ENCODE assay signal across 21 cellular contexts in the genomic region with DNA sequence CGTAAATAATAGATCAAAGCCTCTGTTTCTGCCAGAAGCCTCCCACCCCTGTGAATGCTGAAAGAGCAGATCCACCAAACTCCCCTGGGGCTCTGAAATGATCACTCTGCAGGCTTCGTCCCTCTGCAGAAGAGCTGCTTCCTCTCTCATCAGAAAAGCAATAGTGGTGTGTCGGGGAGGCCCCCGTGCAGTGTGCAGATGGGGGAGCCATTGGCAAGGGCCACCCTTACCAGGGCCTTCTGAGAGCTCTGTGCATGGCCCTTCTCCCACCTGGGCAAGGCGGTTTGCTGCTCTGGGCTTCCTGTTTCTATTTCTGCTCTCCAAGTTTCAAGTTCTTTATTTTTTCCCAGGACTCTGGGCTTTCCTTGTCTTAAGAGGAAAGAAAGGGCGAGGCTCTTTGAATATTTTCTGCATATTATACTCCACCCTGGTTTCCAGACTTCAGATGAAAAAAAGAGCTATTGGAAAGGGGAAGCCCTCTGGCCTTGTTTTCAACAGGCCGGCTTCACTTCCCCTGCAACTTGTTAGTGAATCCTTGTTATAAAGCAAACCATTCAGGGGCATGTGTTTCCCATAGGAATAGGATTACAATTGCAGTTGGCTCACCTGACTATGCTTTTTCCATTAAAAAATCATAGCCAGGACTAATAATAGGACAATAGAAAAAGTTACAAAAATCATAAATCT.
DNase-seq lines count a peak whose midpoint lies in the region; ATAC-seq and TF ChIP-seq lines count a peak whose summit lies in the region.
"Had no signal": no experiment of that assay in that cellular context is flagged by ENCODE, and none has a peak within 500 bp of the region (broad histone marks: within the 10 kb centered on the region; RNA-seq: fewer than 3 reads in every experiment).

No MANE protein-coding gene starts in this region.

- ATAC-seq in heart right ventricle, result peak; percentile 28 to 88 (median 78)
- no peak for ATAC-seq in activated CD8-positive, alpha-beta T cell treated with anti-CD3 and anti-CD28 coated beads, Interleukin-2, amount 10 ng/mL, durations not matched to agents 7 days and 5 days

- no peak overlapping the region for H3K27ac Mint-ChIP-seq in endodermal cell
- H3K27ac Mint-ChIP-seq in mesothelial cell of epicardium, result peak overlapping the region; percentile 10
- no peak overlapping the region for H3K27ac Mint-ChIP-seq in activated CD8-positive, alpha-beta T cell treated with anti-CD3 and anti-CD28 coated beads, Interleukin-2, amount 10 ng/mL, durations not matched to agents 7 days and 5 days
- H3K27ac Mint-ChIP-seq: activated CD4-positive, alpha-beta T cell treated with anti-CD3 and anti-CD28 coated beads, Interleukin-2, amount 10 ng/mL, durations not matched to agents 24 days and 14 days; activated naive CD4-positive, alpha-beta T cell treated with anti-CD3 and anti-CD28 coated beads for 36 hours; CD8-positive, alpha-beta memory T cell; HFFc6; memory B cell; natural killer cell treated with Interleukin-12 subunit alpha and Interleukin-12 subunit beta and Interleukin-15 and Interleukin-18, amount 100 ng/mL, for 72 hours had no signal

- H3K27me3 Mint-ChIP-seq in endodermal cell (ENCODE audit: insufficient read depth), result no peaks in the 10 kb centered on the region
- no peaks in the 10 kb centered on the region for H3K27me3 Mint-ChIP-seq in mesothelial cell of epicardium (ENCODE audit: low read depth)
- H3K27me3 Mint-ChIP-seq in activated CD8-positive, alpha-beta T cell treated with anti-CD3 and anti-CD28 coated beads, Interleukin-2, amount 10 ng/mL, durations not matched to agents 7 days and 5 days (ENCODE audit: low read depth), result peaks cover 10% of the 10 kb centered on the region

- H3K36me3 Mint-ChIP-seq in endodermal cell (ENCODE audit: low read depth) (no peaks in the 10 kb centered on the region), mesothelial cell of epicardium (no peaks in the 10 kb centered on the region)
- no peaks in the 10 kb centered on the region for H3K36me3 Mint-ChIP-seq in activated CD8-positive, alpha-beta T cell treated with anti-CD3 and anti-CD28 coated beads, Interleukin-2, amount 10 ng/mL, durations not matched to agents 7 days and 5 days (ENCODE audit: low read depth)
- H3K36me3 Mint-ChIP-seq: CD8-positive, alpha-beta memory T cell; memory B cell; natural killer cell treated with Interleukin-12 subunit alpha and Interleukin-12 subunit beta and Interleukin-15 and Interleukin-18, amount 100 ng/mL, for 72 hours had no signal

- H3K36me3 ChIP-seq in heart right ventricle (no peaks in the 10 kb centered on the region), right atrium auricular region (no peaks in the 10 kb centered on the region), endodermal cell (ENCODE audit: control insufficient read depth, insufficient read depth, low read length) (no peaks in the 10 kb centered on the region)
- H3K36me3 ChIP-seq: Peyer's patch had no signal

- peaks cover 2% of the 10 kb centered on the region for H3K9me3 Mint-ChIP-seq in endodermal cell
- no peaks in the 10 kb centered on the region for H3K9me3 Mint-ChIP-seq in mesothelial cell of epicardium
- H3K9me3 Mint-ChIP-seq in activated CD8-positive, alpha-beta T cell treated with anti-CD3 and anti-CD28 coated beads, Interleukin-2, amount 10 ng/mL, durations not matched to agents 7 days and 5 days (ENCODE audit: insufficient read depth), result no peaks in the 10 kb centered on the region
- H3K9me3 Mint-ChIP-seq: activated CD4-positive, alpha-beta T cell treated with anti-CD3 and anti-CD28 coated beads, Interleukin-2, amount 10 ng/mL, durations not matched to agents 24 days and 14 days; activated naive CD4-positive, alpha-beta T cell treated with anti-CD3 and anti-CD28 coated beads for 36 hours; memory B cell; natural killer cell treated with Interleukin-12 subunit alpha and Interleukin-12 subunit beta and Interleukin-15 and Interleukin-18, amount 100 ng/mL, for 72 hours had no signal

- H3K4me1 ChIP-seq in heart right ventricle (peaks cover 0 to 34% (median 16%) of the 10 kb centered on the region in 9 donors), right atrium auricular region (peaks cover 0 to 13% of the 10 kb centered on the region in 2 donors), endodermal cell (ENCODE audit: control insufficient read depth, insufficient read depth, low read length) (peaks cover 12% of the 10 kb centered on the region)
- H3K4me1 ChIP-seq: Peyer's patch had no signal

- H3K27ac ChIP-seq in heart right ventricle, result peak overlapping the region in 7 of 10 donors; percentile 38 to 74 (median 53)
- H3K27ac ChIP-seq in right atrium auricular region, result peak overlapping the region in 1 of 2 donors; percentile 1
- H3K27ac ChIP-seq in endodermal cell (ENCODE audit: low read depth, low read length), result no peak overlapping the region
- H3K27ac ChIP-seq: Peyer's patch had no signal

- H3K4me1 Mint-ChIP-seq in endodermal cell (peaks cover 42% of the 10 kb centered on the region), mesothelial cell of epicardium (peaks cover 22% of the 10 kb centered on the region)
- H3K4me1 Mint-ChIP-seq in activated CD8-positive, alpha-beta T cell treated with anti-CD3 and anti-CD28 coated beads, Interleukin-2, amount 10 ng/mL, durations not matched to agents 7 days and 5 days (ENCODE audit: low read depth), result no peaks in the 10 kb centered on the region
- H3K4me1 Mint-ChIP-seq: activated CD4-positive, alpha-beta T cell treated with anti-CD3 and anti-CD28 coated beads, Interleukin-2, amount 10 ng/mL, durations not matched to agents 24 days and 14 days; CD8-positive, alpha-beta memory T cell had no signal

- H3K4me3 Mint-ChIP-seq in endodermal cell (no peak overlapping the region), mesothelial cell of epicardium (no peak overlapping the region)
- no peak overlapping the region for H3K4me3 Mint-ChIP-seq in activated CD8-positive, alpha-beta T cell treated with anti-CD3 and anti-CD28 coated beads, Interleukin-2, amount 10 ng/mL, durations not matched to agents 7 days and 5 days
- H3K4me3 Mint-ChIP-seq: activated CD4-positive, alpha-beta T cell treated with anti-CD3 and anti-CD28 coated beads, Interleukin-2, amount 10 ng/mL, durations not matched to agents 24 days and 14 days; activated naive CD4-positive, alpha-beta T cell treated with anti-CD3 and anti-CD28 coated beads for 36 hours; HFFc6; memory B cell; natural killer cell treated with Interleukin-12 subunit alpha and Interleukin-12 subunit beta and Interleukin-15 and Interleukin-18, amount 100 ng/mL, for 72 hours had no signal

- intact Hi-C loops in heart right ventricle (cut with DNase I), result loop anchor here in 3 of 10 donors (5.0 to 10.0 kb wide), 3 partner anchors 345 to 417 kb away; a partner anchor contains a TSS

- H3K9ac ChIP-seq in endodermal cell (ENCODE audit: extremely low read depth, low read length, poor library complexity, severe bottlenecking), result no peak overlapping the region

- TF ChIP-seq CTCF in heart right ventricle (IDR thresholded peaks at IDR 0.05) (no peak), right atrium auricular region (IDR thresholded peaks at IDR 0.05) (no peak), endodermal cell (conservative IDR thresholded peaks at IDR 0.05) (no peak), mesothelial cell of epicardium (IDR thresholded peaks at IDR 0.05; ENCODE audit: unreplicated experiment) (no peak)

- DNase-seq in heart right ventricle, result peak in 1 of 2 donors; percentile 49
- DNase-seq in right atrium auricular region (ENCODE audit: low spot score), result no peak
- DNase-seq in endodermal cell, result peak; percentile 46
- no peak for DNase-seq in mesothelial cell of epicardium (ENCODE audit: low spot score in 2 of 2, unreplicated experiment in 2 of 2)
- no peak for DNase-seq in NCI-H446 (lab: John Stamatoyannopoulos, UW)
- no peak for DNase-seq in T-helper 9 cell
- no peak for DNase-seq in activated CD8-positive, alpha-beta T cell treated with anti-CD3 and anti-CD28 coated beads, Interleukin-2, amount 10 ng/mL, durations not matched to agents 7 days and 5 days
- no peak for DNase-seq in GM19240 (ENCODE audit: insufficient read length, low spot score)
- DNase-seq: ACHN; activated CD4-positive, alpha-beta T cell treated with anti-CD3 and anti-CD28 coated beads, Interleukin-2, amount 10 ng/mL, durations not matched to agents 24 days and 14 days; activated naive CD4-positive, alpha-beta T cell treated with anti-CD3 and anti-CD28 coated beads for 36 hours; CD8-positive, alpha-beta memory T cell; DND-41; foreskin melanocyte; HFFc6; NCI-H1930; NCI-H69; stimulated activated naive CD4-positive, alpha-beta T cell treated with Interleukin-2 at 50 U/mL for 16 hours had no signal

- H3K4me3 ChIP-seq in heart right ventricle (peak overlapping the region in 2 of 10 donors; percentile 8 to 26), right atrium auricular region (no peak overlapping the region), endodermal cell (ENCODE audit: low read length) (no peak overlapping the region)
- H3K4me3 ChIP-seq: Peyer's patch had no signal

- POLR2A ChIA-PET in activated CD8-positive, alpha-beta T cell treated with anti-CD3 and anti-CD28 coated beads, Interleukin-2, amount 10 ng/mL, durations not matched to agents 7 days and 5 days (lab: Charles Lee), result no interaction called here

- H3K9me3 ChIP-seq in heart right ventricle (no peaks in the 10 kb centered on the region), right atrium auricular region (no peaks in the 10 kb centered on the region), endodermal cell (ENCODE audit: control insufficient read depth, low read length) (no peaks in the 10 kb centered on the region)
- H3K9me3 ChIP-seq: Peyer's patch had no signal

- 38 to 53% methylated on average over 7 of the region's 7 CpGs for WGBS in heart right ventricle, 2 donors
- WGBS in endodermal cell (ENCODE audit: insufficient coverage in 1 of 2, insufficient read length in 1 of 2), 2 experiments, result 48 to 80% methylated on average over 4 to 7 of the region's 7 CpGs

- H3K27me3 ChIP-seq in heart right ventricle, result peaks cover 0 to 12% (median 0%) of the 10 kb centered on the region in 7 donors
- H3K27me3 ChIP-seq in right atrium auricular region, result no peaks in the 10 kb centered on the region
- no peaks in the 10 kb centered on the region for H3K27me3 ChIP-seq in endodermal cell (ENCODE audit: control insufficient read depth, insufficient read depth, low read length, poor library complexity, severe bottlenecking)
- H3K27me3 ChIP-seq: Peyer's patch had no signal

- CTCF ChIA-PET in activated CD8-positive, alpha-beta T cell treated with anti-CD3 and anti-CD28 coated beads, Interleukin-2, amount 10 ng/mL, durations not matched to agents 7 days and 5 days (lab: Charles Lee), result no interaction called here
